ENCODE assay signal across 8 cellular contexts in genomic region chr1:65066379-65066765, GRCh38.
DNase-seq lines count a peak whose midpoint lies in the region; ATAC-seq and TF ChIP-seq lines count a peak whose summit lies in the region.

No MANE protein-coding gene starts in this region.

- ATAC-seq in GM18867 (IDR thresholded peaks at IDR 0.05; ENCODE audit: unreplicated experiment) (peak; percentile 13), HG03378 (IDR thresholded peaks at IDR 0.05; ENCODE audit: unreplicated experiment) (no peak)

- TF ChIP-seq CTCF in cardiac fibroblast (IDR thresholded peaks at IDR 0.05; ENCODE audit: low read depth, low read length), result no peak

- H3K4me1 ChIP-seq in mononuclear cell (ENCODE audit: insufficient read depth, low read length), result peaks cover 43% of the 10 kb centered on the region

- H3K9me3 ChIP-seq in mononuclear cell (ENCODE audit: low read depth, low read length), result no peaks in the 10 kb centered on the region

- peak overlapping the region; percentile 80 for H3K4me3 ChIP-seq in Jurkat, Clone E6-1 (ENCODE audit: low read length)
- H3K4me3 ChIP-seq in cardiac fibroblast (replicated peaks in 1 of 2; ENCODE audit: low read depth in 2 of 2, low read length in 2 of 2), result peak overlapping the region; percentile 59 to 84
- peak overlapping the region; percentile 94 for H3K4me3 ChIP-seq in mononuclear cell (ENCODE audit: low read length)

- H3K27me3 ChIP-seq in mononuclear cell (ENCODE audit: insufficient read depth, low read length), result no peaks in the 10 kb centered on the region

- no peak for DNase-seq in Jurkat, Clone E6-1 (ENCODE audit: low read depth, low spot score)
- peak in 1 of 2 donors; percentile 21 for DNase-seq in cardiac fibroblast (ENCODE audit: low read depth in 2 of 2)
- no peak for DNase-seq in SIG-M5 treated with dmso at 0.1 percent for 504 hours (lab: John Stamatoyannopoulos, UW; ENCODE audit: unreplicated experiment)
- DNase-seq in stimulated activated CD4-positive, alpha-beta T cell treated with anti-CD3 and anti-CD28 coated beads, Interleukin-2, amount 100 ng/mL, for 48 hours, result no peak
- DNase-seq in NCI-H187 (lab: John Stamatoyannopoulos, UW), result no peak
